Comparison of ENCODE assay signal across 8 cellular contexts in the genomic region with DNA sequence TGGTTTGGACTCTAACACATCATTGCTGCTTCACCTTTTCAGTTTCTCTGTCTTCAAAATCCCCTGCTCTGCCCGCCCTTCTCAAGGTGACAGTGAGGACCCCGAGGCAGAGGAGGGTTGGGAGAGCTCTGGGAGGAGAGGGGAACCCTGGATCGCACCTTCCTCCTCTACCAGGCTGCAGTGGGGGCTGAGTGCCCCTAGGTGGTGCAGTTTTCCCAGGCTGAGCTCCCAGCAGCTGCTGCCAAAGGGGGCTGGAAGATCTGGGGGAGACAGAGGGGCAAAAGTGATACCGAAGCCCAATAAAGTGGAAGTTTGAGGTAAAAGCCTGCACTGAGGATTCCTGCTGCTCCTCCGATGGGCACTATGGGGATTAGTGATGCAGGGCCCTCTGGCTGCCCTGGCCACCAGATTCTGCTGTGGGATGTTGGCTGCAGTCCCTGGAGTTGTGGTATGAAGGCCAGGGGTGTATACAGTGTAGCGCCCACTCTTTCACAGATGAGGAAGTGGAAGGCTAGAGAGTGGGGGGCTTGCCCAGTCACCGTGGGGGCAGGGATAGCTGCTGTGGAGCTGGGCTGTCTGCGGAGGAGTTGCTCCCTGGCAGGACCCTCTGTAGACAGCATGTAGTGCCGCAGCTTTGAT. TPM values are rescaled to one million over a fixed set of nuclear protein-coding genes. Genes with fewer than 3 reads are reported as not detected.
DNase-seq lines count a peak whose midpoint lies in the region; ATAC-seq lines count a peak whose summit lies in the region.

No MANE protein-coding gene starts in this region.

- ATAC-seq in T-helper 17 cell (peak; percentile 47), HG03439 (IDR thresholded peaks at IDR 0.05; ENCODE audit: unreplicated experiment) (no peak)
- ATAC-seq in effector memory CD8-positive, alpha-beta T cell (replicated peaks), result no peak

- peaks cover 80% of the 10 kb centered on the region for H3K27me3 Mint-ChIP-seq in T-helper 17 cell
- peaks cover 50 to 81% of the 10 kb centered on the region in 2 donors for H3K27me3 Mint-ChIP-seq in effector memory CD8-positive, alpha-beta T cell

- DNase-seq in DMS 273 treated with DMSO at 0.1 percent for 48 hours (lab: John Stamatoyannopoulos, UW) (peak; percentile 97), HT-29 (ENCODE audit: low spot score) (peak; percentile 28), T-helper 17 cell (peak in 1 of 3 donors; percentile 11), myocyte (ENCODE audit: low read depth) (peak; percentile 54), RKO (ENCODE audit: low spot score) (no peak), T-helper 1 cell (no peak)
- peak; percentile 12 to 21 (median 15) for DNase-seq in effector memory CD8-positive, alpha-beta T cell

- H3K4me3 Mint-ChIP-seq in T-helper 17 cell, result no peak overlapping the region
- no peak overlapping the region for H3K4me3 Mint-ChIP-seq in effector memory CD8-positive, alpha-beta T cell

- peaks cover 7% of the 10 kb centered on the region for H3K36me3 Mint-ChIP-seq in T-helper 17 cell (ENCODE audit: low read depth)
- peaks cover 3% of the 10 kb centered on the region for H3K36me3 Mint-ChIP-seq in effector memory CD8-positive, alpha-beta T cell (ENCODE audit: insufficient read depth)

- peak overlapping the region; percentile 66 for H3K27ac Mint-ChIP-seq in T-helper 17 cell
- no peak overlapping the region for H3K27ac Mint-ChIP-seq in effector memory CD8-positive, alpha-beta T cell

- H3K9me3 ChIP-seq in T-helper 17 cell (ENCODE audit: control insufficient read depth, low read length, poor library complexity, severe bottlenecking), result no peaks in the 10 kb centered on the region

- no peaks in the 10 kb centered on the region for H3K9me3 Mint-ChIP-seq in effector memory CD8-positive, alpha-beta T cell

- H3K4me1 Mint-ChIP-seq in T-helper 17 cell, result no peaks in the 10 kb centered on the region
- peaks cover 0 to 7% of the 10 kb centered on the region in 2 donors for H3K4me1 Mint-ChIP-seq in effector memory CD8-positive, alpha-beta T cell (ENCODE audit: low read depth in 2 of 2)

RNA-seq across cellular contexts. Expression of gene SCMH1, which starts 40.7 kb away (rescaled TPM):
- total RNA-seq in HT-29 (2014; rRNA removed; shearing (Covaris generic)), result 24.7 and 31.2 TPM in 2 replicates
- total RNA-seq in T-helper 17 cell, result 10 to 100 TPM; 18.6 to 19.4 TPM
- 23.2 and 34.8 TPM in 2 replicates for total RNA-seq in myocyte
- polyA plus RNA-seq in myocyte (2012), result 29.2 TPM

Comparison
In these comparisons a context has a peak if more than half of its experiments do, and no peak if none do; other contexts are left out.
1. DNase-seq: peak in DMS 273 treated with DMSO at 0.1 percent for 48 hours (single experiment), HT-29 (single experiment), effector memory CD8-positive, alpha-beta T cell (3 of 3) and myocyte (single experiment); none in RKO (single experiment) and T-helper 1 cell (0 of 5).